In the genomic region with DNA sequence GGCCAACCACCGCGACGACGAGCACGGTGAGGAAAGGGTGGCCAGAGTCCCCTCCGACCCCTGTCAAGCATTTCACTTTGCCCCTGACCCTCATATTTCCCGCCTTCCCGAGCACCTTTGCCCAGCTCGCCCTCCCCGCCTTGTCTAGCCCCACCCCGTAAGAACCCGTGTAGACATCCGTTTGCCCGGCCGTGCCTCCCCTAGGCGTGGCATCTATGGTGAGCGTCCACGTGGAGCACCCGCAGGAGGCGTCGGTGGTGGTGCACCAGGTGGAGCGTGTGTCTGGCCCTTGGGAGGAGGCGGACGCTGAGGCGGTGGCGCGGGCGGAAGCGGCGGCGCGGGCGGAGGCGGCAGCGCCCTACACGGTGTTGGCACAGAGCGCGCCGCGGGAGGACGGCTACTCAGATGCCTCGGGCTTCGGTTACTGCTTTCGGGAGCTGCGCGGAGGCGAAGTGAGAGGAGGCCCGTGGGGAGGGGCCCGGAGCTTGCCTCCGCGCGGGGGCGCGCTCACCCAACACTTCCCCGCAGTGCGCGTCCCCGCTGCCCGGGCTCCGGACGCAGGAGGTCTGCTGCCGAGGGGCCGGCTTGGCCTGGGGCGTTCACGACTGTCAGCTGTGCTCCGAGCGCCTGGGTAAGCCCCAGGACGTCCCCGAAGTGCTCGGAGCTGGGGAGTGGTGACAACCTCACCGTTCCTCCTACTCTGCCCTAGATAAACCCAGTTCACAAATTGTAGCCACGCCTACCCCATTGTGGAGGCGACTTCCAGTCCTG, we compare ENCODE assay signal across 1 cellular context.
TF ChIP-seq lines count a peak whose summit lies in the region.

No MANE protein-coding gene starts in this region.

TF ChIP-seq in K562, 482 proteins besides CTCF, POLR2A, EP300 and RAD21 (continued from another document and continues in another):
- TF ChIP-seq, protein P1, sequence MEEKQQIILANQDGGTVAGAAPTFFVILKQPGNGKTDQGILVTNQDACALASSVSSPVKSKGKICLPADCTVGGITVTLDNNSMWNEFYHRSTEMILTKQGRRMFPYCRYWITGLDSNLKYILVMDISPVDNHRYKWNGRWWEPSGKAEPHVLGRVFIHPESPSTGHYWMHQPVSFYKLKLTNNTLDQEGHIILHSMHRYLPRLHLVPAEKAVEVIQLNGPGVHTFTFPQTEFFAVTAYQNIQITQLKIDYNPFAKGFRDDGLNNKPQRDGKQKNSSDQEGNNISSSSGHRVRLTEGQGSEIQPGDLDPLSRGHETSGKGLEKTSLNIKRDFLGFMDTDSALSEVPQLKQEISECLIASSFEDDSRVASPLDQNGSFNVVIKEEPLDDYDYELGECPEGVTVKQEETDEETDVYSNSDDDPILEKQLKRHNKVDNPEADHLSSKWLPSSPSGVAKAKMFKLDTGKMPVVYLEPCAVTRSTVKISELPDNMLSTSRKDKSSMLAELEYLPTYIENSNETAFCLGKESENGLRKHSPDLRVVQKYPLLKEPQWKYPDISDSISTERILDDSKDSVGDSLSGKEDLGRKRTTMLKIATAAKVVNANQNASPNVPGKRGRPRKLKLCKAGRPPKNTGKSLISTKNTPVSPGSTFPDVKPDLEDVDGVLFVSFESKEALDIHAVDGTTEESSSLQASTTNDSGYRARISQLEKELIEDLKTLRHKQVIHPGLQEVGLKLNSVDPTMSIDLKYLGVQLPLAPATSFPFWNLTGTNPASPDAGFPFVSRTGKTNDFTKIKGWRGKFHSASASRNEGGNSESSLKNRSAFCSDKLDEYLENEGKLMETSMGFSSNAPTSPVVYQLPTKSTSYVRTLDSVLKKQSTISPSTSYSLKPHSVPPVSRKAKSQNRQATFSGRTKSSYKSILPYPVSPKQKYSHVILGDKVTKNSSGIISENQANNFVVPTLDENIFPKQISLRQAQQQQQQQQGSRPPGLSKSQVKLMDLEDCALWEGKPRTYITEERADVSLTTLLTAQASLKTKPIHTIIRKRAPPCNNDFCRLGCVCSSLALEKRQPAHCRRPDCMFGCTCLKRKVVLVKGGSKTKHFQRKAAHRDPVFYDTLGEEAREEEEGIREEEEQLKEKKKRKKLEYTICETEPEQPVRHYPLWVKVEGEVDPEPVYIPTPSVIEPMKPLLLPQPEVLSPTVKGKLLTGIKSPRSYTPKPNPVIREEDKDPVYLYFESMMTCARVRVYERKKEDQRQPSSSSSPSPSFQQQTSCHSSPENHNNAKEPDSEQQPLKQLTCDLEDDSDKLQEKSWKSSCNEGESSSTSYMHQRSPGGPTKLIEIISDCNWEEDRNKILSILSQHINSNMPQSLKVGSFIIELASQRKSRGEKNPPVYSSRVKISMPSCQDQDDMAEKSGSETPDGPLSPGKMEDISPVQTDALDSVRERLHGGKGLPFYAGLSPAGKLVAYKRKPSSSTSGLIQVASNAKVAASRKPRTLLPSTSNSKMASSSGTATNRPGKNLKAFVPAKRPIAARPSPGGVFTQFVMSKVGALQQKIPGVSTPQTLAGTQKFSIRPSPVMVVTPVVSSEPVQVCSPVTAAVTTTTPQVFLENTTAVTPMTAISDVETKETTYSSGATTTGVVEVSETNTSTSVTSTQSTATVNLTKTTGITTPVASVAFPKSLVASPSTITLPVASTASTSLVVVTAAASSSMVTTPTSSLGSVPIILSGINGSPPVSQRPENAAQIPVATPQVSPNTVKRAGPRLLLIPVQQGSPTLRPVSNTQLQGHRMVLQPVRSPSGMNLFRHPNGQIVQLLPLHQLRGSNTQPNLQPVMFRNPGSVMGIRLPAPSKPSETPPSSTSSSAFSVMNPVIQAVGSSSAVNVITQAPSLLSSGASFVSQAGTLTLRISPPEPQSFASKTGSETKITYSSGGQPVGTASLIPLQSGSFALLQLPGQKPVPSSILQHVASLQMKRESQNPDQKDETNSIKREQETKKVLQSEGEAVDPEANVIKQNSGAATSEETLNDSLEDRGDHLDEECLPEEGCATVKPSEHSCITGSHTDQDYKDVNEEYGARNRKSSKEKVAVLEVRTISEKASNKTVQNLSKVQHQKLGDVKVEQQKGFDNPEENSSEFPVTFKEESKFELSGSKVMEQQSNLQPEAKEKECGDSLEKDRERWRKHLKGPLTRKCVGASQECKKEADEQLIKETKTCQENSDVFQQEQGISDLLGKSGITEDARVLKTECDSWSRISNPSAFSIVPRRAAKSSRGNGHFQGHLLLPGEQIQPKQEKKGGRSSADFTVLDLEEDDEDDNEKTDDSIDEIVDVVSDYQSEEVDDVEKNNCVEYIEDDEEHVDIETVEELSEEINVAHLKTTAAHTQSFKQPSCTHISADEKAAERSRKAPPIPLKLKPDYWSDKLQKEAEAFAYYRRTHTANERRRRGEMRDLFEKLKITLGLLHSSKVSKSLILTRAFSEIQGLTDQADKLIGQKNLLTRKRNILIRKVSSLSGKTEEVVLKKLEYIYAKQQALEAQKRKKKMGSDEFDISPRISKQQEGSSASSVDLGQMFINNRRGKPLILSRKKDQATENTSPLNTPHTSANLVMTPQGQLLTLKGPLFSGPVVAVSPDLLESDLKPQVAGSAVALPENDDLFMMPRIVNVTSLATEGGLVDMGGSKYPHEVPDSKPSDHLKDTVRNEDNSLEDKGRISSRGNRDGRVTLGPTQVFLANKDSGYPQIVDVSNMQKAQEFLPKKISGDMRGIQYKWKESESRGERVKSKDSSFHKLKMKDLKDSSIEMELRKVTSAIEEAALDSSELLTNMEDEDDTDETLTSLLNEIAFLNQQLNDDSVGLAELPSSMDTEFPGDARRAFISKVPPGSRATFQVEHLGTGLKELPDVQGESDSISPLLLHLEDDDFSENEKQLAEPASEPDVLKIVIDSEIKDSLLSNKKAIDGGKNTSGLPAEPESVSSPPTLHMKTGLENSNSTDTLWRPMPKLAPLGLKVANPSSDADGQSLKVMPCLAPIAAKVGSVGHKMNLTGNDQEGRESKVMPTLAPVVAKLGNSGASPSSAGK (IDR thresholded peaks at IDR 0.05) = peak; percentile 89
- TF ChIP-seq CCNT2 (IDR thresholded peaks at IDR 0.05; ENCODE audit: borderline replicate concordance, extremely low read depth, insufficient read length, low read depth, low read length) (no peak), GABPB1 (CRISPR knock-in tag; IDR thresholded peaks at IDR 0.05) (peak; percentile 39; the same call in 1 of the 2 replicates), HMGN3 (IDR thresholded peaks at IDR 0.05; ENCODE audit: borderline replicate concordance, extremely low read depth, insufficient read length, low read depth, low read length) (peak; percentile 71), EGR1 (conservative IDR thresholded peaks at IDR 0.05) (peak; percentile 79), ZFX (CRISPR knock-in tag; IDR thresholded peaks at IDR 0.05) (peak; percentile 34), NONO (IDR thresholded peaks at IDR 0.05; ENCODE audit: low read depth in 2 of 2, low read length in 1 of 2) (peak in 1 of 2 experiments; percentile 80; a peak in 1 of 4 replicates), CTBP1 (IDR thresholded peaks at IDR 0.05; ENCODE audit: borderline replicate concordance) (peak; percentile 71), CREM (IDR thresholded peaks at IDR 0.05; ENCODE audit: low read depth) (0 out of 2 replicates have a peak, but pooled peaks have one; percentile 21), HNRNPL (IDR thresholded peaks at IDR 0.05; ENCODE audit: low read depth, low read length) (peak; percentile 93), THAP12 (CRISPR knock-in tag; IDR thresholded peaks at IDR 0.05) (0 out of 2 replicates have a peak, but pooled peaks have one; percentile 29), SMARCC2 (IDR thresholded peaks at IDR 0.05; ENCODE audit: low read depth) (no peak), NFIC (IDR thresholded peaks at IDR 0.05) (no peak; the same call in 1 of the 2 replicates), ZEB2 (IDR thresholded peaks at IDR 0.05) (no peak), PHF21A (IDR thresholded peaks at IDR 0.05; ENCODE audit: borderline replicate concordance, low read depth) (0 out of 2 replicates have a peak, but pooled peaks have one; percentile 12), HDAC8 (tag; IDR thresholded peaks at IDR 0.05) (no peak), RBBP5 (IDR thresholded peaks at IDR 0.05; ENCODE audit: borderline replicate concordance, insufficient read depth, low read length, poor library complexity, severe bottlenecking) (peak; percentile 72), CXXC5 (CRISPR knock-in tag; IDR thresholded peaks at IDR 0.05) (peak; percentile 74), CREB1 (IDR thresholded peaks at IDR 0.05) (peak; percentile 20; the same call in 1 of the 2 replicates), CREB1 (CRISPR knock-in tag; IDR thresholded peaks at IDR 0.05) (peak; percentile 48; the same call in 1 of the 2 replicates), CBFA2T2 (conservative IDR thresholded peaks at IDR 0.05) (no peak), MCM7 (IDR thresholded peaks at IDR 0.05) (no peak), MYC (IDR thresholded peaks at IDR 0.05; ENCODE audit: low read depth, low read length) (peak; percentile 50; the same call in 1 of the 2 replicates), MYC (CRISPR knock-in tag; IDR thresholded peaks at IDR 0.05; ENCODE audit: borderline replicate concordance, low read depth) (no peak), SAFB (IDR thresholded peaks at IDR 0.05; ENCODE audit: borderline replicate concordance, low read depth, low read length) (peak; percentile 35; the same call in 1 of the 2 replicates), FOXM1 (IDR thresholded peaks at IDR 0.05; ENCODE audit: low read depth) (no peak), FOXM1 (CRISPR knock-in tag; IDR thresholded peaks at IDR 0.05; ENCODE audit: low read depth) (0 out of 2 replicates have a peak, but pooled peaks have one; percentile 29), HDAC1 (IDR thresholded peaks at IDR 0.05) (peak in 1 of 2 experiments; percentile 78; a peak in 2 of 4 replicates)
- TF ChIP-seq, protein P2, sequence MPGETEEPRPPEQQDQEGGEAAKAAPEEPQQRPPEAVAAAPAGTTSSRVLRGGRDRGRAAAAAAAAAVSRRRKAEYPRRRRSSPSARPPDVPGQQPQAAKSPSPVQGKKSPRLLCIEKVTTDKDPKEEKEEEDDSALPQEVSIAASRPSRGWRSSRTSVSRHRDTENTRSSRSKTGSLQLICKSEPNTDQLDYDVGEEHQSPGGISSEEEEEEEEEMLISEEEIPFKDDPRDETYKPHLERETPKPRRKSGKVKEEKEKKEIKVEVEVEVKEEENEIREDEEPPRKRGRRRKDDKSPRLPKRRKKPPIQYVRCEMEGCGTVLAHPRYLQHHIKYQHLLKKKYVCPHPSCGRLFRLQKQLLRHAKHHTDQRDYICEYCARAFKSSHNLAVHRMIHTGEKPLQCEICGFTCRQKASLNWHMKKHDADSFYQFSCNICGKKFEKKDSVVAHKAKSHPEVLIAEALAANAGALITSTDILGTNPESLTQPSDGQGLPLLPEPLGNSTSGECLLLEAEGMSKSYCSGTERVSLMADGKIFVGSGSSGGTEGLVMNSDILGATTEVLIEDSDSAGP (CRISPR knock-in tag; IDR thresholded peaks at IDR 0.05) = 0 out of 2 replicates have a peak, but pooled peaks have one; percentile 49
- TF ChIP-seq, protein P3, sequence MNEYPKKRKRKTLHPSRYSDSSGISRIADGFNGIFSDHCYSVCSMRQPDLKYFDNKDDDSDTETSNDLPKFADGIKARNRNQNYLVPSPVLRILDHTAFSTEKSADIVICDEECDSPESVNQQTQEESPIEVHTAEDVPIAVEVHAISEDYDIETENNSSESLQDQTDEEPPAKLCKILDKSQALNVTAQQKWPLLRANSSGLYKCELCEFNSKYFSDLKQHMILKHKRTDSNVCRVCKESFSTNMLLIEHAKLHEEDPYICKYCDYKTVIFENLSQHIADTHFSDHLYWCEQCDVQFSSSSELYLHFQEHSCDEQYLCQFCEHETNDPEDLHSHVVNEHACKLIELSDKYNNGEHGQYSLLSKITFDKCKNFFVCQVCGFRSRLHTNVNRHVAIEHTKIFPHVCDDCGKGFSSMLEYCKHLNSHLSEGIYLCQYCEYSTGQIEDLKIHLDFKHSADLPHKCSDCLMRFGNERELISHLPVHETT (CRISPR knock-in tag; conservative IDR thresholded peaks at IDR 0.05 in 1 of 2, IDR thresholded peaks at IDR 0.05 in 1 of 2) = 0 out of 4 replicates have a peak, but pooled peaks of 1 of the 2 experiments have one; percentile 20
- TF ChIP-seq, protein P4, sequence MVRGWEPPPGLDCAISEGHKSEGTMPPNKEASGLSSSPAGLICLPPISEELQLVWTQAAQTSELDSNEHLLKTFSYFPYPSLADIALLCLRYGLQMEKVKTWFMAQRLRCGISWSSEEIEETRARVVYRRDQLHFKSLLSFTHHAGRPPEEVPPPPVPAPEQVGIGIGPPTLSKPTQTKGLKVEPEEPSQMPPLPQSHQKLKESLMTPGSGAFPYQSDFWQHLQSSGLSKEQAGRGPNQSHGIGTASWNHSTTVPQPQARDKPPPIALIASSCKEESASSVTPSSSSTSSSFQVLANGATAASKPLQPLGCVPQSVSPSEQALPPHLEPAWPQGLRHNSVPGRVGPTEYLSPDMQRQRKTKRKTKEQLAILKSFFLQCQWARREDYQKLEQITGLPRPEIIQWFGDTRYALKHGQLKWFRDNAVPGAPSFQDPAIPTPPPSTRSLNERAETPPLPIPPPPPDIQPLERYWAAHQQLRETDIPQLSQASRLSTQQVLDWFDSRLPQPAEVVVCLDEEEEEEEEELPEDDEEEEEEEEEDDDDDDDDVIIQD (CRISPR knock-in tag; IDR thresholded peaks at IDR 0.05) = no peak
- TF ChIP-seq, protein P5, sequence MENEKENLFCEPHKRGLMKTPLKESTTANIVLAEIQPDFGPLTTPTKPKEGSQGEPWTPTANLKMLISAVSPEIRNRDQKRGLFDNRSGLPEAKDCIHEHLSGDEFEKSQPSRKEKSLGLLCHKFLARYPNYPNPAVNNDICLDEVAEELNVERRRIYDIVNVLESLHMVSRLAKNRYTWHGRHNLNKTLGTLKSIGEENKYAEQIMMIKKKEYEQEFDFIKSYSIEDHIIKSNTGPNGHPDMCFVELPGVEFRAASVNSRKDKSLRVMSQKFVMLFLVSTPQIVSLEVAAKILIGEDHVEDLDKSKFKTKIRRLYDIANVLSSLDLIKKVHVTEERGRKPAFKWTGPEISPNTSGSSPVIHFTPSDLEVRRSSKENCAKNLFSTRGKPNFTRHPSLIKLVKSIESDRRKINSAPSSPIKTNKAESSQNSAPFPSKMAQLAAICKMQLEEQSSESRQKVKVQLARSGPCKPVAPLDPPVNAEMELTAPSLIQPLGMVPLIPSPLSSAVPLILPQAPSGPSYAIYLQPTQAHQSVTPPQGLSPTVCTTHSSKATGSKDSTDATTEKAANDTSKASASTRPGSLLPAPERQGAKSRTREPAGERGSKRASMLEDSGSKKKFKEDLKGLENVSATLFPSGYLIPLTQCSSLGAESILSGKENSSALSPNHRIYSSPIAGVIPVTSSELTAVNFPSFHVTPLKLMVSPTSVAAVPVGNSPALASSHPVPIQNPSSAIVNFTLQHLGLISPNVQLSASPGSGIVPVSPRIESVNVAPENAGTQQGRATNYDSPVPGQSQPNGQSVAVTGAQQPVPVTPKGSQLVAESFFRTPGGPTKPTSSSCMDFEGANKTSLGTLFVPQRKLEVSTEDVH (IDR thresholded peaks at IDR 0.05; ENCODE audit: low read depth, partially characterized antibody) = peak; percentile 54
